In the genomic region with DNA sequence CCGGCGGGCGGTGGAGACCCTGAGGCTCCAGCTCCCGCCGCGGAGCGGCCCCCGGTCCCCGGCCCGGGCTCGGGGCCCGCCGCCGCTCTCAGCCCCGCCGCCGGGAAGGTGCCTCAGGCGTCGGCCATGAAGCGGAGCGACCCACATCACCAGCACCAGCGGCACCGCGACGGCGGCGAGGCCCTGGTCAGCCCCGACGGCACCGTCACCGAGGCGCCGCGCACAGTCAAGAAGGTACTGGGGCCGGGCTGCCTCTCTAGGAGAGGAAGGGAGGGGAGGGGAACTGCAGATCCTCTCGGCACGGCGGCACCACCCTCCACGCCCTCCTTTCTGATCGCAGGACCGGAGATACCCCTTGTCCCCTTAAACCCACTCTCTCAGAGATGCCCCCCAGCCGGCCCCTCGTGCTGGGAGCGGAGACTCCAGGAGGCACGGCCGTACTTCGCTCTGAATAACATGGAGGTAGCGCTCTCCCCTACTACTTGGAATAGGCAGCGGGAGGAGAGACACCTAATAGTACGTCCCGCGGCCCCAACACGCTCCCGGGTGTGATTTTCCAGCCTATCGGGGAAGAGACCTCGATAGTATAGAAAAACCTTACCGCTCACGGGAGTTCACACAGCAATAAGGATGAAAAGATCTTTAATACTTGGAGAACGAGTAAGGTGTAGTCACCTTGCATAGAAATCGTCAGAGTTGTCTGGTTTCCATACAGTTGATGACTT, we compare ENCODE assay signal across 8 cellular contexts. TPM values are rescaled to one million over a fixed set of nuclear protein-coding genes. Genes with fewer than 3 reads are reported as not detected.
DNase-seq lines count a peak whose midpoint lies in the region; ATAC-seq and TF ChIP-seq lines count a peak whose summit lies in the region.

No MANE protein-coding gene starts in this region.

- no peaks in the 10 kb centered on the region for H3K9me3 Mint-ChIP-seq in WTC11

- peak; percentile 51 for DNase-seq in GM13977 (ENCODE audit: low spot score)
- DNase-seq in NCI-H1092 (lab: John Stamatoyannopoulos, UW): peak; percentile 58
- peak; percentile 68 for DNase-seq in WTC11 (ENCODE audit: low spot score)
- DNase-seq in caudate nucleus (lab: John Stamatoyannopoulos, UW): peak in 43 of 61 donors; percentile 16 to 80 (median 56)
- DNase-seq in kidney tubule cell (ENCODE audit: low spot score): peak; percentile 58
- DNase-seq in stimulated activated CD4-positive, alpha-beta T cell treated with anti-CD3 and anti-CD28 coated beads, Interleukin-1b, Interleukin-23, amount 100 ng/mL, for 24 hours (ENCODE audit: low read depth in 4 of 4, low spot score in 1 of 4): peak; percentile 28 to 47 (median 35)
- no peak for DNase-seq in OCI-M2 (lab: John Stamatoyannopoulos, UW; ENCODE audit: unreplicated experiment)

- POLR2A ChIA-PET in WTC11 (lab: Charles Lee): interaction anchor here (0.8 to 2.2 kb wide), 6 partner anchors 34 to 208 kb away, joined by 3 to 8 read pairs (median 4); a partner anchor contains a TSS

- H3K4me1 Mint-ChIP-seq in WTC11: peaks cover 22% of the 10 kb centered on the region

- TF ChIP-seq CTCF in GM13977 (IDR thresholded peaks at IDR 0.05; ENCODE audit: extremely low read depth, insufficient read depth, missing control alignments) (no peak), WTC11 (IDR thresholded peaks at IDR 0.05) (no peak)

- peak overlapping the region; percentile 25; the same call in 1 of the 2 replicates for H3K27ac Mint-ChIP-seq in WTC11

- H3K36me3 Mint-ChIP-seq in WTC11: no peaks in the 10 kb centered on the region

- H3K27me3 Mint-ChIP-seq in WTC11 (ENCODE audit: low read depth): no peaks in the 10 kb centered on the region

- ATAC-seq in HG02610 (IDR thresholded peaks at IDR 0.05; ENCODE audit: unreplicated experiment) (peak; percentile 28), WTC11 (peak; percentile 40)

- peak overlapping the region; percentile 78 for H3K27ac ChIP-seq in caudate nucleus (ENCODE audit: low read depth, low read length)

- in situ Hi-C loops in GM13977 (cut with MboI; ENCODE audit: low pct_unique_long_range_greater_than_20kb, low sequenced_read_pairs, unreplicated experiment): loop anchor here (10.0 kb wide), 1 partner anchor 49 kb away; no protein-coding TSS in a partner anchor

- peak overlapping the region; percentile 74 for H3K4me3 Mint-ChIP-seq in WTC11

- CTCF ChIA-PET in WTC11 (lab: Charles Lee): interaction anchor here (0.6 to 1.7 kb wide), 13 partner anchors 11 to 382 kb away, joined by 3 to 9 read pairs (median 5); a partner anchor contains a TSS

TF ChIP-seq in WTC11, 78 proteins besides CTCF, POLR2A, EP300 and RAD21 (continues in another document):
- TF ChIP-seq, protein P1, sequence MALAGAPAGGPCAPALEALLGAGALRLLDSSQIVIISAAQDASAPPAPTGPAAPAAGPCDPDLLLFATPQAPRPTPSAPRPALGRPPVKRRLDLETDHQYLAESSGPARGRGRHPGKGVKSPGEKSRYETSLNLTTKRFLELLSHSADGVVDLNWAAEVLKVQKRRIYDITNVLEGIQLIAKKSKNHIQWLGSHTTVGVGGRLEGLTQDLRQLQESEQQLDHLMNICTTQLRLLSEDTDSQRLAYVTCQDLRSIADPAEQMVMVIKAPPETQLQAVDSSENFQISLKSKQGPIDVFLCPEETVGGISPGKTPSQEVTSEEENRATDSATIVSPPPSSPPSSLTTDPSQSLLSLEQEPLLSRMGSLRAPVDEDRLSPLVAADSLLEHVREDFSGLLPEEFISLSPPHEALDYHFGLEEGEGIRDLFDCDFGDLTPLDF (CRISPR knock-in tag; IDR thresholded peaks at IDR 0.05): no peak
- TF ChIP-seq, protein P2, sequence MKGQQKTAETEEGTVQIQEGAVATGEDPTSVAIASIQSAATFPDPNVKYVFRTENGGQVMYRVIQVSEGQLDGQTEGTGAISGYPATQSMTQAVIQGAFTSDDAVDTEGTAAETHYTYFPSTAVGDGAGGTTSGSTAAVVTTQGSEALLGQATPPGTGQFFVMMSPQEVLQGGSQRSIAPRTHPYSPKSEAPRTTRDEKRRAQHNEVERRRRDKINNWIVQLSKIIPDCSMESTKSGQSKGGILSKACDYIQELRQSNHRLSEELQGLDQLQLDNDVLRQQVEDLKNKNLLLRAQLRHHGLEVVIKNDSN (CRISPR knock-in tag; IDR thresholded peaks at IDR 0.05): no peak
- TF ChIP-seq ZBTB21 (CRISPR knock-in tag; IDR thresholded peaks at IDR 0.05; ENCODE audit: borderline replicate concordance) (no peak), NFE2L1 (CRISPR knock-in tag; IDR thresholded peaks at IDR 0.05) (no peak), NR2C2 (CRISPR knock-in tag; IDR thresholded peaks at IDR 0.05) (no peak), KAT7 (CRISPR knock-in tag; IDR thresholded peaks at IDR 0.05; ENCODE audit: borderline replicate concordance) (peak; percentile 45; the same call in 1 of the 2 replicates), GRHL2 (CRISPR knock-in tag; IDR thresholded peaks at IDR 0.05; ENCODE audit: insufficient replicate concordance, severe bottlenecking) (no peak), SOX15 (CRISPR knock-in tag; IDR thresholded peaks at IDR 0.05) (no peak), MXD4 (CRISPR knock-in tag; IDR thresholded peaks at IDR 0.05; ENCODE audit: borderline replicate concordance) (no peak), OVOL2 (CRISPR knock-in tag; IDR thresholded peaks at IDR 0.05; ENCODE audit: borderline replicate concordance) (no peak), ZNF138 (CRISPR knock-in tag; conservative IDR thresholded peaks at IDR 0.05) (no peak), NR3C1 (CRISPR knock-in tag; conservative IDR thresholded peaks at IDR 0.05; ENCODE audit: low read depth) (no peak)
- TF ChIP-seq, protein P3, sequence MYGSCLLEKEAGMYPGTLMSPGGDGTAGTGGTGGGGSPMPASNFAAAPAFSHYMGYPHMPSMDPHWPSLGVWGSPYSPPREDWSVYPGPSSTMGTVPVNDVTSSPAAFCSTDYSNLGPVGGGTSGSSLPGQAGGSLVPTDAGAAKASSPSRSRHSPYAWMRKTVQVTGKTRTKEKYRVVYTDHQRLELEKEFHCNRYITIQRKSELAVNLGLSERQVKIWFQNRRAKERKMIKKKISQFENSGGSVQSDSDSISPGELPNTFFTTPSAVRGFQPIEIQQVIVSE (CRISPR knock-in tag; IDR thresholded peaks at IDR 0.05; ENCODE audit: borderline replicate concordance): no peak
- TF ChIP-seq, protein P4, sequence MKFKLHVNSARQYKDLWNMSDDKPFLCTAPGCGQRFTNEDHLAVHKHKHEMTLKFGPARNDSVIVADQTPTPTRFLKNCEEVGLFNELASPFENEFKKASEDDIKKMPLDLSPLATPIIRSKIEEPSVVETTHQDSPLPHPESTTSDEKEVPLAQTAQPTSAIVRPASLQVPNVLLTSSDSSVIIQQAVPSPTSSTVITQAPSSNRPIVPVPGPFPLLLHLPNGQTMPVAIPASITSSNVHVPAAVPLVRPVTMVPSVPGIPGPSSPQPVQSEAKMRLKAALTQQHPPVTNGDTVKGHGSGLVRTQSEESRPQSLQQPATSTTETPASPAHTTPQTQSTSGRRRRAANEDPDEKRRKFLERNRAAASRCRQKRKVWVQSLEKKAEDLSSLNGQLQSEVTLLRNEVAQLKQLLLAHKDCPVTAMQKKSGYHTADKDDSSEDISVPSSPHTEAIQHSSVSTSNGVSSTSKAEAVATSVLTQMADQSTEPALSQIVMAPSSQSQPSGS (CRISPR knock-in tag; IDR thresholded peaks at IDR 0.05; ENCODE audit: borderline replicate concordance, low read depth): no peak
- TF ChIP-seq, protein P5, sequence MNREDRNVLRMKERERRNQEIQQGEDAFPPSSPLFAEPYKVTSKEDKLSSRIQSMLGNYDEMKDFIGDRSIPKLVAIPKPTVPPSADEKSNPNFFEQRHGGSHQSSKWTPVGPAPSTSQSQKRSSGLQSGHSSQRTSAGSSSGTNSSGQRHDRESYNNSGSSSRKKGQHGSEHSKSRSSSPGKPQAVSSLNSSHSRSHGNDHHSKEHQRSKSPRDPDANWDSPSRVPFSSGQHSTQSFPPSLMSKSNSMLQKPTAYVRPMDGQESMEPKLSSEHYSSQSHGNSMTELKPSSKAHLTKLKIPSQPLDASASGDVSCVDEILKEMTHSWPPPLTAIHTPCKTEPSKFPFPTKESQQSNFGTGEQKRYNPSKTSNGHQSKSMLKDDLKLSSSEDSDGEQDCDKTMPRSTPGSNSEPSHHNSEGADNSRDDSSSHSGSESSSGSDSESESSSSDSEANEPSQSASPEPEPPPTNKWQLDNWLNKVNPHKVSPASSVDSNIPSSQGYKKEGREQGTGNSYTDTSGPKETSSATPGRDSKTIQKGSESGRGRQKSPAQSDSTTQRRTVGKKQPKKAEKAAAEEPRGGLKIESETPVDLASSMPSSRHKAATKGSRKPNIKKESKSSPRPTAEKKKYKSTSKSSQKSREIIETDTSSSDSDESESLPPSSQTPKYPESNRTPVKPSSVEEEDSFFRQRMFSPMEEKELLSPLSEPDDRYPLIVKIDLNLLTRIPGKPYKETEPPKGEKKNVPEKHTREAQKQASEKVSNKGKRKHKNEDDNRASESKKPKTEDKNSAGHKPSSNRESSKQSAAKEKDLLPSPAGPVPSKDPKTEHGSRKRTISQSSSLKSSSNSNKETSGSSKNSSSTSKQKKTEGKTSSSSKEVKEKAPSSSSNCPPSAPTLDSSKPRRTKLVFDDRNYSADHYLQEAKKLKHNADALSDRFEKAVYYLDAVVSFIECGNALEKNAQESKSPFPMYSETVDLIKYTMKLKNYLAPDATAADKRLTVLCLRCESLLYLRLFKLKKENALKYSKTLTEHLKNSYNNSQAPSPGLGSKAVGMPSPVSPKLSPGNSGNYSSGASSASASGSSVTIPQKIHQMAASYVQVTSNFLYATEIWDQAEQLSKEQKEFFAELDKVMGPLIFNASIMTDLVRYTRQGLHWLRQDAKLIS (CRISPR knock-in tag; IDR thresholded peaks at IDR 0.05; ENCODE audit: borderline replicate concordance): no peak

RNA-seq across cellular contexts. Expression of a gene that starts 0.5 kb away (rescaled TPM):
- 25.6 to 28.5 TPM (median 28.4 TPM) in 3 replicates for total RNA-seq in WTC11 (2021)

RNA-seq across cellular contexts. Expression of a gene that starts 36.9 kb away (rescaled TPM):
- 56.9 to 61.4 TPM (median 60.3 TPM) in 3 replicates for total RNA-seq in WTC11 (2021)
